Comparison of ENCODE assay signal across 8 cellular contexts in genomic region chr6:138454976-138455706, GRCh38. TPM values are rescaled to one million over a fixed set of nuclear protein-coding genes. Genes with fewer than 3 reads are reported as not detected.
DNase-seq lines count a peak whose midpoint lies in the region; ATAC-seq lines count a peak whose summit lies in the region.

No MANE protein-coding gene starts in this region.

- intact Hi-C loops in sciatic nerve (cut with DNase I) = no loop called here

- H3K27me3 Mint-ChIP-seq in activated naive CD8-positive, alpha-beta T cell = no peaks in the 10 kb centered on the region

- peaks cover 24% of the 10 kb centered on the region for H3K4me1 Mint-ChIP-seq in activated naive CD8-positive, alpha-beta T cell (ENCODE audit: low read depth)

- peak overlapping the region; percentile 40 for H3K4me3 Mint-ChIP-seq in activated naive CD8-positive, alpha-beta T cell

- peak; percentile 15 for DNase-seq in NCI-H226
- no peak for DNase-seq in sciatic nerve (ENCODE audit: low spot score)
- no peak for DNase-seq in GM19240 (ENCODE audit: insufficient read length, low spot score)
- DNase-seq in OCI-M2 (lab: John Stamatoyannopoulos, UW; ENCODE audit: unreplicated experiment) = no peak
- DNase-seq in medulla oblongata (ENCODE audit: extremely low spot score) = no peak

- H3K27ac Mint-ChIP-seq in activated naive CD8-positive, alpha-beta T cell = peak overlapping the region; percentile 82

- no peaks in the 10 kb centered on the region for H3K36me3 Mint-ChIP-seq in activated naive CD8-positive, alpha-beta T cell

- ATAC-seq in GM19035 (IDR thresholded peaks at IDR 0.05; ENCODE audit: unreplicated experiment) (peak; percentile 42), sciatic nerve (peak; percentile 55), HG03460 (IDR thresholded peaks at IDR 0.05; ENCODE audit: unreplicated experiment) (no peak)

- no peaks in the 10 kb centered on the region for H3K9me3 Mint-ChIP-seq in activated naive CD8-positive, alpha-beta T cell (ENCODE audit: low read depth)

RNA-seq across cellular contexts. Expression of gene NHSL1, which starts 44.2 kb away (rescaled TPM):
- total RNA-seq in sciatic nerve = 18.5 TPM

RNA-seq across cellular contexts. Expression of gene HEBP2, which starts 51.1 kb away (rescaled TPM):
- 39.9 TPM for total RNA-seq in sciatic nerve
